Comparison of ENCODE assay signal across 12 cellular contexts in the genomic region with DNA sequence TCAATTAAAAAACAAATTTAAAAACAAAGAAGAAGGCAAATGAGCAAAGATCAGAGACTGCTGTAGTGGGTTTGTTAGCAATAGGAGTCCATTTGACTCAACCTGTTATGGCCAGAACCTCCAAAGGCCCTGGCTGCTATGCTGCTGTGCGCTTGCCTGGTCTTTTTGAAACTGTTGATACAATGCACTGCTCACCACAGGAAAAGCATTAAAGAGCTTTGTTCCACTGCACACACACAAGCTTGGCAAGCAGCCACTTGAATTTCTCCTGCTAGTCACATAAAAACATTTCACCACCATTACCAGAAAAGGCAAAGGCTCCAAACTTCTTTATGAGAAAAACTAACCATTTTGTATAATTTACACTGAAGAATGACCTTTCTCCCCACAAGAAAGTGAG.
DNase-seq lines count a peak whose midpoint lies in the region; ATAC-seq and TF ChIP-seq lines count a peak whose summit lies in the region.
"Had no signal": no experiment of that assay in that cellular context is flagged by ENCODE, and none has a peak within 500 bp of the region (broad histone marks: within the 10 kb centered on the region; RNA-seq: fewer than 3 reads in every experiment).

No MANE protein-coding gene starts in this region.

- ATAC-seq in GM18868 (IDR thresholded peaks at IDR 0.05; ENCODE audit: unreplicated experiment) (peak; percentile 43), GM21737 (IDR thresholded peaks at IDR 0.05; ENCODE audit: unreplicated experiment) (no peak)
- ATAC-seq: activated CD8-positive, alpha-beta T cell treated with anti-CD3 and anti-CD28 coated beads, Interleukin-2, amount 10 ng/mL, durations not matched to agents 7 days and 5 days had no signal

- in situ Hi-C loops in GM13976 (cut with MboI; ENCODE audit: low sequenced_read_pairs, unreplicated experiment), result no loop called here

- H3K36me3 Mint-ChIP-seq in nephron (ENCODE audit: low read depth), result peaks cover 3% of the 10 kb centered on the region
- no peaks in the 10 kb centered on the region for H3K36me3 Mint-ChIP-seq in activated naive CD4-positive, alpha-beta T cell treated with anti-CD3 and anti-CD28 coated beads, Interleukin-2, amount 10 ng/mL, durations not matched to agents 7 days and 5 days
- H3K36me3 Mint-ChIP-seq: activated naive CD8-positive, alpha-beta T cell treated with anti-CD3 and anti-CD28 coated beads, Interleukin-2, amount 10 ng/mL, durations not matched to agents 7 days and 5 days had no signal

- H3K4me1 Mint-ChIP-seq in nephron, result peaks cover 46% of the 10 kb centered on the region
- no peaks in the 10 kb centered on the region for H3K4me1 Mint-ChIP-seq in activated naive CD4-positive, alpha-beta T cell treated with anti-CD3 and anti-CD28 coated beads, Interleukin-2, amount 10 ng/mL, durations not matched to agents 7 days and 5 days
- H3K4me1 Mint-ChIP-seq: activated naive CD8-positive, alpha-beta T cell treated with anti-CD3 and anti-CD28 coated beads, Interleukin-2, amount 10 ng/mL, durations not matched to agents 7 days and 5 days had no signal

- peak overlapping the region; percentile 81 to 94 (median 88) for H3K27ac Mint-ChIP-seq in nephron
- no peak overlapping the region for H3K27ac Mint-ChIP-seq in activated naive CD4-positive, alpha-beta T cell treated with anti-CD3 and anti-CD28 coated beads, Interleukin-2, amount 10 ng/mL, durations not matched to agents 7 days and 5 days
- H3K27ac Mint-ChIP-seq: activated CD8-positive, alpha-beta T cell treated with anti-CD3 and anti-CD28 coated beads, Interleukin-2, amount 10 ng/mL, durations not matched to agents 7 days and 5 days; activated naive CD8-positive, alpha-beta T cell treated with anti-CD3 and anti-CD28 coated beads, Interleukin-2, amount 10 ng/mL, durations not matched to agents 7 days and 5 days had no signal

- no peak overlapping the region for H3K4me3 Mint-ChIP-seq in nephron
- no peak overlapping the region for H3K4me3 Mint-ChIP-seq in activated naive CD4-positive, alpha-beta T cell treated with anti-CD3 and anti-CD28 coated beads, Interleukin-2, amount 10 ng/mL, durations not matched to agents 7 days and 5 days
- H3K4me3 Mint-ChIP-seq: activated CD8-positive, alpha-beta T cell treated with anti-CD3 and anti-CD28 coated beads, Interleukin-2, amount 10 ng/mL, durations not matched to agents 7 days and 5 days; activated naive CD8-positive, alpha-beta T cell treated with anti-CD3 and anti-CD28 coated beads, Interleukin-2, amount 10 ng/mL, durations not matched to agents 7 days and 5 days had no signal

- no peaks in the 10 kb centered on the region for H3K9me3 Mint-ChIP-seq in nephron
- no peaks in the 10 kb centered on the region for H3K9me3 Mint-ChIP-seq in activated naive CD4-positive, alpha-beta T cell treated with anti-CD3 and anti-CD28 coated beads, Interleukin-2, amount 10 ng/mL, durations not matched to agents 7 days and 5 days

- TF ChIP-seq CTCF in nephron (IDR thresholded peaks at IDR 0.05; ENCODE audit: unreplicated experiment in 3 of 3) (no peak), GM13976 (IDR thresholded peaks at IDR 0.05; ENCODE audit: borderline replicate concordance, control extremely low read depth, extremely low read depth, insufficient read depth, missing control alignments) (no peak)

- CTCF ChIA-PET in activated naive CD4-positive, alpha-beta T cell treated with anti-CD3 and anti-CD28 coated beads, Interleukin-2, amount 10 ng/mL, durations not matched to agents 7 days and 5 days (lab: Charles Lee), result no interaction called here

- DNase-seq in NCI-H345 treated with DMSO at 0.1 percent for 48 hours (lab: John Stamatoyannopoulos, UW; ENCODE audit: unreplicated experiment) (peak; percentile 61), dermis blood vessel endothelial cell (peak; percentile 4), GM13976 (ENCODE audit: low spot score) (no peak), HT-29 (ENCODE audit: low spot score) (no peak)
- no peak for DNase-seq in activated naive CD4-positive, alpha-beta T cell treated with anti-CD3 and anti-CD28 coated beads, Interleukin-2, amount 10 ng/mL, durations not matched to agents 7 days and 5 days
- DNase-seq: activated CD8-positive, alpha-beta T cell treated with anti-CD3 and anti-CD28 coated beads, Interleukin-2, amount 10 ng/mL, durations not matched to agents 7 days and 5 days; activated naive CD8-positive, alpha-beta T cell treated with anti-CD3 and anti-CD28 coated beads, Interleukin-2, amount 10 ng/mL, durations not matched to agents 7 days and 5 days; erythroblast; stimulated activated CD4-positive, alpha-beta T cell treated with anti-CD3 and anti-CD28 coated beads, Interleukin-4, amount 100 ng/mL, for 4 hours had no signal

- H3K27me3 Mint-ChIP-seq in nephron (ENCODE audit: low read depth), result no peaks in the 10 kb centered on the region
- H3K27me3 Mint-ChIP-seq in activated naive CD4-positive, alpha-beta T cell treated with anti-CD3 and anti-CD28 coated beads, Interleukin-2, amount 10 ng/mL, durations not matched to agents 7 days and 5 days, result no peaks in the 10 kb centered on the region
- H3K27me3 Mint-ChIP-seq: activated naive CD8-positive, alpha-beta T cell treated with anti-CD3 and anti-CD28 coated beads, Interleukin-2, amount 10 ng/mL, durations not matched to agents 7 days and 5 days had no signal

Comparison
In these comparisons a context has a peak if more than half of its experiments do, and no peak if none do; other contexts are left out.
1. DNase-seq: peak in NCI-H345 treated with DMSO at 0.1 percent for 48 hours (single experiment) and dermis blood vessel endothelial cell (single experiment); none in GM13976 (single experiment), activated naive CD4-positive, alpha-beta T cell treated with anti-CD3 and anti-CD28 coated beads, Interleukin-2, amount 10 ng/mL, durations not matched to agents 7 days and 5 days (single experiment) and HT-29 (single experiment).